Comparison of ENCODE assay signal across 1 cellular context in the genomic region with DNA sequence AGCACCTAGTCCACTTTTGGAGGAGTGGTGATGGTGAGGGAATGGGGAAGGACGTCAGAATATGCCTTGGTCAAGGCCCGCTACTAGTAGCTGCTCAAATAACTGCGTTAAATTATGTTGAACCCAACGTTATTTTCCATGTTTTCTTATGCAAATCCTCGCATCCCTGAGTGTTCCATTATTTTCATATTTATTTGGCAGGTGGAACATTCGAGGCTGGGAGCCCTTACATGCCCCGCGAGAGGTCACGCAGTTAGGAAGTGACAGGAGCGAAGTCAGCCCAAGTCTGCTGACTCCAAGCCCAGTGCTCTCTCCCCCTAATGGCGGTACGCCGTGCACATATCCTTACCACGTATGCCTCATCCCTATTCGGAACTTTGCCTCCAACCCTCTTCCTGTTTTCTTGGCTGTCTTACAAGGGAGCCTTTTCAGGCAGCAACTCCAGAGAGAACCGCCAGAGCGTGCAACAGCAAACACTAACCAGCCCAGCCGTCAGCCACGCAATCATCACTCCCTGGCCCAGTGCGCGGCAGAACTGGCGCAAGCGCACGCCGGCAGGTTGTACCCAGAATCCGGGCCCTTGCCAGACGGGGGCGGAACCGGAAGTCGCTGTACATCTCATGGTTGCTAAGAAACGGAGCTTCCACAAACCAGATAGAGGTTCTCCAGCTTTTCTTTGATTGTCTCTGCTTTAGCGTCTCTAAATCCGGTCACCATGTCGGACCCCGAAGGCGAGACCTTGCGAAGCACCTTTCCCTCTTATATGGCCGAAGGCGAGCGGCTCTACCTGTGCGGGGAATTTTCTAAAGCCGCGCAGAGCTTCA.
TF ChIP-seq lines count a peak whose summit lies in the region.

A gene with protein sequence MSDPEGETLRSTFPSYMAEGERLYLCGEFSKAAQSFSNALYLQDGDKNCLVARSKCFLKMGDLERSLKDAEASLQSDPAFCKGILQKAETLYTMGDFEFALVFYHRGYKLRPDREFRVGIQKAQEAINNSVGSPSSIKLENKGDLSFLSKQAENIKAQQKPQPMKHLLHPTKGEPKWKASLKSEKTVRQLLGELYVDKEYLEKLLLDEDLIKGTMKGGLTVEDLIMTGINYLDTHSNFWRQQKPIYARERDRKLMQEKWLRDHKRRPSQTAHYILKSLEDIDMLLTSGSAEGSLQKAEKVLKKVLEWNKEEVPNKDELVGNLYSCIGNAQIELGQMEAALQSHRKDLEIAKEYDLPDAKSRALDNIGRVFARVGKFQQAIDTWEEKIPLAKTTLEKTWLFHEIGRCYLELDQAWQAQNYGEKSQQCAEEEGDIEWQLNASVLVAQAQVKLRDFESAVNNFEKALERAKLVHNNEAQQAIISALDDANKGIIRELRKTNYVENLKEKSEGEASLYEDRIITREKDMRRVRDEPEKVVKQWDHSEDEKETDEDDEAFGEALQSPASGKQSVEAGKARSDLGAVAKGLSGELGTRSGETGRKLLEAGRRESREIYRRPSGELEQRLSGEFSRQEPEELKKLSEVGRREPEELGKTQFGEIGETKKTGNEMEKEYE (plus strand): TSS at position 609 of the 824 bp plus-strand sequence. CDS start 107 bp downstream, at position 716.

TF ChIP-seq in K562, 482 proteins besides CTCF, POLR2A, EP300 and RAD21 (continued from another document and continues in another):
- TF ChIP-seq ZNF551 (CRISPR knock-in tag; IDR thresholded peaks at IDR 0.05) (no peak), RBM34 (IDR thresholded peaks at IDR 0.05; ENCODE audit: borderline replicate concordance, insufficient read depth, low read length) (no peak), ZNF239 (CRISPR knock-in tag; IDR thresholded peaks at IDR 0.05) (peak; percentile 44), PURB (CRISPR knock-in tag; IDR thresholded peaks at IDR 0.05; ENCODE audit: low read depth) (no peak), GTF2F1 (IDR thresholded peaks at IDR 0.05; ENCODE audit: low read depth, low read length) (no peak; the same call in 1 of the 2 replicates), HMG20A (CRISPR knock-in tag; conservative IDR thresholded peaks at IDR 0.05) (no peak), CBX3 (IDR thresholded peaks at IDR 0.05; ENCODE audit: borderline replicate concordance in 1 of 2, low read length in 2 of 2) (peak in 1 of 2 experiments; percentile 91; a peak in 1 of 3 replicates), ZNF699 (CRISPR knock-in tag; IDR thresholded peaks at IDR 0.05; ENCODE audit: insufficient replicate concordance) (no peak), RBM22 (IDR thresholded peaks at IDR 0.05; ENCODE audit: low read depth, low read length, poor library complexity, severe bottlenecking) (no peak), XRCC5 (IDR thresholded peaks at IDR 0.05; ENCODE audit: low read depth, low read length) (no peak; the same call in 1 of the 2 replicates), KLF1 (tag; IDR thresholded peaks at IDR 0.05) (peak; percentile 59; the same call in 1 of the 2 replicates), NFRKB (IDR thresholded peaks at IDR 0.05; ENCODE audit: low read depth) (peak; percentile 81), ZNF184 (CRISPR knock-in tag; IDR thresholded peaks at IDR 0.05) (no peak), ZNF589 (CRISPR knock-in tag; IDR thresholded peaks at IDR 0.05; ENCODE audit: low read depth) (no peak), NR4A1 (CRISPR knock-in tag; IDR thresholded peaks at IDR 0.05) (0 out of 2 replicates have a peak, but pooled peaks have one; percentile 63), NR4A1 (tag; IDR thresholded peaks at IDR 0.05) (peak; percentile 66; the same call in 1 of the 2 replicates), E4F1 (CRISPR knock-in tag; IDR thresholded peaks at IDR 0.05; ENCODE audit: borderline replicate concordance) (no peak), RFX1 (IDR thresholded peaks at IDR 0.05) (peak; percentile 94), ZNF445 (CRISPR knock-in tag; IDR thresholded peaks at IDR 0.05; ENCODE audit: low read depth) (no peak), PHB (CRISPR knock-in tag; IDR thresholded peaks at IDR 0.05) (no peak), STAT5B (CRISPR knock-in tag; IDR thresholded peaks at IDR 0.05) (no peak), NCOA1 (IDR thresholded peaks at IDR 0.05; ENCODE audit: low read depth) (no peak), TCF7L2 (IDR thresholded peaks at IDR 0.05; ENCODE audit: low read depth, low read length) (no peak), EWSR1 (IDR thresholded peaks at IDR 0.05; ENCODE audit: borderline replicate concordance, low read depth, partially characterized antibody) (no peak), LARP7 (IDR thresholded peaks at IDR 0.05) (no peak), ELF1 (tag; IDR thresholded peaks at IDR 0.05) (peak; percentile 89), NR2C2 (CRISPR knock-in tag; IDR thresholded peaks at IDR 0.05) (no peak), NR2C2 (tag; IDR thresholded peaks at IDR 0.05) (no peak; the same call in 1 of the 2 replicates), HNRNPLL (IDR thresholded peaks at IDR 0.05; ENCODE audit: low read depth, low read length, poor library complexity, severe bottlenecking) (peak; percentile 93), RUNX1 (IDR thresholded peaks at IDR 0.05; ENCODE audit: low read depth) (no peak), NR2F6 (CRISPR knock-in tag; IDR thresholded peaks at IDR 0.05) (no peak), USF1 (CRISPR knock-in tag; IDR thresholded peaks at IDR 0.05) (no peak), POLR2H (tag; IDR thresholded peaks at IDR 0.05; ENCODE audit: low read depth) (peak; percentile 73), RAD51 (IDR thresholded peaks at IDR 0.05; ENCODE audit: borderline replicate concordance, low read depth) (no peak), BMI1 (IDR thresholded peaks at IDR 0.05; ENCODE audit: low read length) (no peak), MEIS2 (IDR thresholded peaks at IDR 0.05; ENCODE audit: partially characterized antibody) (peak; percentile 94), WHSC1 (IDR thresholded peaks at IDR 0.05; ENCODE audit: low read length) (no peak), RBFOX2 (IDR thresholded peaks at IDR 0.05; ENCODE audit: low read depth, low read length) (peak; percentile 91), CBX8 (IDR thresholded peaks at IDR 0.05; ENCODE audit: borderline replicate concordance, extremely low read depth, low read depth, low read length, poor library complexity, severe bottlenecking) (no peak), RNF2 (IDR thresholded peaks at IDR 0.05) (no peak)
- TF ChIP-seq, protein P1, sequence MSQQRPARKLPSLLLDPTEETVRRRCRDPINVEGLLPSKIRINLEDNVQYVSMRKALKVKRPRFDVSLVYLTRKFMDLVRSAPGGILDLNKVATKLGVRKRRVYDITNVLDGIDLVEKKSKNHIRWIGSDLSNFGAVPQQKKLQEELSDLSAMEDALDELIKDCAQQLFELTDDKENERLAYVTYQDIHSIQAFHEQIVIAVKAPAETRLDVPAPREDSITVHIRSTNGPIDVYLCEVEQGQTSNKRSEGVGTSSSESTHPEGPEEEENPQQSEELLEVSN (IDR thresholded peaks at IDR 0.05; ENCODE audit: borderline replicate concordance in 1 of 2, extremely low read depth in 1 of 2, insufficient read depth in 1 of 2, insufficient read length in 1 of 2, low read depth in 1 of 2, low read length in 1 of 2, poor library complexity in 1 of 2, severe bottlenecking in 1 of 2): peak; percentile 58 to 79
- TF ChIP-seq, protein P2, sequence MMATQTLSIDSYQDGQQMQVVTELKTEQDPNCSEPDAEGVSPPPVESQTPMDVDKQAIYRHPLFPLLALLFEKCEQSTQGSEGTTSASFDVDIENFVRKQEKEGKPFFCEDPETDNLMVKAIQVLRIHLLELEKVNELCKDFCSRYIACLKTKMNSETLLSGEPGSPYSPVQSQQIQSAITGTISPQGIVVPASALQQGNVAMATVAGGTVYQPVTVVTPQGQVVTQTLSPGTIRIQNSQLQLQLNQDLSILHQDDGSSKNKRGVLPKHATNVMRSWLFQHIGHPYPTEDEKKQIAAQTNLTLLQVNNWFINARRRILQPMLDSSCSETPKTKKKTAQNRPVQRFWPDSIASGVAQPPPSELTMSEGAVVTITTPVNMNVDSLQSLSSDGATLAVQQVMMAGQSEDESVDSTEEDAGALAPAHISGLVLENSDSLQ (IDR thresholded peaks at IDR 0.05): peak; percentile 93
- TF ChIP-seq, protein P3, sequence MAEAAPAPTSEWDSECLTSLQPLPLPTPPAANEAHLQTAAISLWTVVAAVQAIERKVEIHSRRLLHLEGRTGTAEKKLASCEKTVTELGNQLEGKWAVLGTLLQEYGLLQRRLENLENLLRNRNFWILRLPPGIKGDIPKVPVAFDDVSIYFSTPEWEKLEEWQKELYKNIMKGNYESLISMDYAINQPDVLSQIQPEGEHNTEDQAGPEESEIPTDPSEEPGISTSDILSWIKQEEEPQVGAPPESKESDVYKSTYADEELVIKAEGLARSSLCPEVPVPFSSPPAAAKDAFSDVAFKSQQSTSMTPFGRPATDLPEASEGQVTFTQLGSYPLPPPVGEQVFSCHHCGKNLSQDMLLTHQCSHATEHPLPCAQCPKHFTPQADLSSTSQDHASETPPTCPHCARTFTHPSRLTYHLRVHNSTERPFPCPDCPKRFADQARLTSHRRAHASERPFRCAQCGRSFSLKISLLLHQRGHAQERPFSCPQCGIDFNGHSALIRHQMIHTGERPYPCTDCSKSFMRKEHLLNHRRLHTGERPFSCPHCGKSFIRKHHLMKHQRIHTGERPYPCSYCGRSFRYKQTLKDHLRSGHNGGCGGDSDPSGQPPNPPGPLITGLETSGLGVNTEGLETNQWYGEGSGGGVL (CRISPR knock-in tag; IDR thresholded peaks at IDR 0.05): no peak
- TF ChIP-seq, protein P4, sequence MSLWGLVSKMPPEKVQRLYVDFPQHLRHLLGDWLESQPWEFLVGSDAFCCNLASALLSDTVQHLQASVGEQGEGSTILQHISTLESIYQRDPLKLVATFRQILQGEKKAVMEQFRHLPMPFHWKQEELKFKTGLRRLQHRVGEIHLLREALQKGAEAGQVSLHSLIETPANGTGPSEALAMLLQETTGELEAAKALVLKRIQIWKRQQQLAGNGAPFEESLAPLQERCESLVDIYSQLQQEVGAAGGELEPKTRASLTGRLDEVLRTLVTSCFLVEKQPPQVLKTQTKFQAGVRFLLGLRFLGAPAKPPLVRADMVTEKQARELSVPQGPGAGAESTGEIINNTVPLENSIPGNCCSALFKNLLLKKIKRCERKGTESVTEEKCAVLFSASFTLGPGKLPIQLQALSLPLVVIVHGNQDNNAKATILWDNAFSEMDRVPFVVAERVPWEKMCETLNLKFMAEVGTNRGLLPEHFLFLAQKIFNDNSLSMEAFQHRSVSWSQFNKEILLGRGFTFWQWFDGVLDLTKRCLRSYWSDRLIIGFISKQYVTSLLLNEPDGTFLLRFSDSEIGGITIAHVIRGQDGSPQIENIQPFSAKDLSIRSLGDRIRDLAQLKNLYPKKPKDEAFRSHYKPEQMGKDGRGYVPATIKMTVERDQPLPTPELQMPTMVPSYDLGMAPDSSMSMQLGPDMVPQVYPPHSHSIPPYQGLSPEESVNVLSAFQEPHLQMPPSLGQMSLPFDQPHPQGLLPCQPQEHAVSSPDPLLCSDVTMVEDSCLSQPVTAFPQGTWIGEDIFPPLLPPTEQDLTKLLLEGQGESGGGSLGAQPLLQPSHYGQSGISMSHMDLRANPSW (CRISPR knock-in tag; IDR thresholded peaks at IDR 0.05): no peak
- TF ChIP-seq, protein P5, sequence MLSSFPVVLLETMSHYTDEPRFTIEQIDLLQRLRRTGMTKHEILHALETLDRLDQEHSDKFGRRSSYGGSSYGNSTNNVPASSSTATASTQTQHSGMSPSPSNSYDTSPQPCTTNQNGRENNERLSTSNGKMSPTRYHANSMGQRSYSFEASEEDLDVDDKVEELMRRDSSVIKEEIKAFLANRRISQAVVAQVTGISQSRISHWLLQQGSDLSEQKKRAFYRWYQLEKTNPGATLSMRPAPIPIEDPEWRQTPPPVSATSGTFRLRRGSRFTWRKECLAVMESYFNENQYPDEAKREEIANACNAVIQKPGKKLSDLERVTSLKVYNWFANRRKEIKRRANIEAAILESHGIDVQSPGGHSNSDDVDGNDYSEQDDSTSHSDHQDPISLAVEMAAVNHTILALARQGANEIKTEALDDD (IDR thresholded peaks at IDR 0.05): peak; percentile 84
- TF ChIP-seq, protein P6, sequence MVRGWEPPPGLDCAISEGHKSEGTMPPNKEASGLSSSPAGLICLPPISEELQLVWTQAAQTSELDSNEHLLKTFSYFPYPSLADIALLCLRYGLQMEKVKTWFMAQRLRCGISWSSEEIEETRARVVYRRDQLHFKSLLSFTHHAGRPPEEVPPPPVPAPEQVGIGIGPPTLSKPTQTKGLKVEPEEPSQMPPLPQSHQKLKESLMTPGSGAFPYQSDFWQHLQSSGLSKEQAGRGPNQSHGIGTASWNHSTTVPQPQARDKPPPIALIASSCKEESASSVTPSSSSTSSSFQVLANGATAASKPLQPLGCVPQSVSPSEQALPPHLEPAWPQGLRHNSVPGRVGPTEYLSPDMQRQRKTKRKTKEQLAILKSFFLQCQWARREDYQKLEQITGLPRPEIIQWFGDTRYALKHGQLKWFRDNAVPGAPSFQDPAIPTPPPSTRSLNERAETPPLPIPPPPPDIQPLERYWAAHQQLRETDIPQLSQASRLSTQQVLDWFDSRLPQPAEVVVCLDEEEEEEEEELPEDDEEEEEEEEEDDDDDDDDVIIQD (CRISPR knock-in tag; IDR thresholded peaks at IDR 0.05): no peak
- TF ChIP-seq, protein P7, sequence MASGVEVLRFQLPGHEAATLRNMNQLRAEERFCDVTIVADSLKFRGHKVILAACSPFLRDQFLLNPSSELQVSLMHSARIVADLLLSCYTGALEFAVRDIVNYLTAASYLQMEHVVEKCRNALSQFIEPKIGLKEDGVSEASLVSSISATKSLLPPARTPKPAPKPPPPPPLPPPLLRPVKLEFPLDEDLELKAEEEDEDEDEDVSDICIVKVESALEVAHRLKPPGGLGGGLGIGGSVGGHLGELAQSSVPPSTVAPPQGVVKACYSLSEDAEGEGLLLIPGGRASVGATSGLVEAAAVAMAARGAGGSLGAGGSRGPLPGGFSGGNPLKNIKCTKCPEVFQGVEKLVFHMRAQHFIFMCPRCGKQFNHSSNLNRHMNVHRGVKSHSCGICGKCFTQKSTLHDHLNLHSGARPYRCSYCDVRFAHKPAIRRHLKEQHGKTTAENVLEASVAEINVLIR (CRISPR knock-in tag; IDR thresholded peaks at IDR 0.05): no peak
